ENCODE assay signal across 25 cellular contexts in genomic region chr10:132440791-132441565, GRCh38.
"Had no signal": no experiment of that assay in that cellular context is flagged by ENCODE, and none has a peak within 500 bp of the region (broad histone marks: within the 10 kb centered on the region; RNA-seq: fewer than 3 reads in every experiment).

No MANE protein-coding gene starts in this region.

- DNase-seq: activated CD4-positive, alpha-beta T cell treated with anti-CD3 and anti-CD28 coated beads for 48 hours; activated CD4-positive, CD25-positive, alpha-beta regulatory T cell; activated CD8-positive, alpha-beta T cell treated with anti-CD3 and anti-CD28 coated beads, Interleukin-2, amount 10 ng/mL, durations not matched to agents 7 days and 5 days; activated gamma-delta T cell; adrenal gland; central memory CD4-positive, alpha-beta T cell; dermis blood vessel endothelial cell; effector memory CD4-positive, alpha-beta T cell; foreskin keratinocyte; natural killer cell; nucleus accumbens; stimulated activated CD4-positive, alpha-beta T cell treated with anti-CD3 and anti-CD28 coated beads, Interleukin-12 subunit alpha, Interleukin-12 subunit beta, amount 100 ng/mL, for 4 hours; stimulated activated CD4-positive, alpha-beta T cell treated with anti-CD3 and anti-CD28 coated beads, Interleukin-4, amount 100 ng/mL, for 4 hours; T-helper 1 cell; T-helper 9 cell; testis; trophoblast cell; uterus had no signal

- H3K36me3 ChIP-seq: adrenal gland, ascending aorta, uterus had no signal

- H3K9me3 ChIP-seq: adrenal gland, ascending aorta, testis, uterus had no signal

- H3K4me3 Mint-ChIP-seq: activated CD8-positive, alpha-beta T cell treated with anti-CD3 and anti-CD28 coated beads, Interleukin-2, amount 10 ng/mL, durations not matched to agents 7 days and 5 days; activated naive CD8-positive, alpha-beta T cell; activated T-helper 1 cell treated with anti-CD3 and anti-CD28 coated beads, Interleukin-12 subunit alpha, Interleukin-12 subunit beta, Interleukin-2, Interleukin-4 antibody, amounts not matched to agents 30 ng/mL and 10 ng/mL and 1 ng/mL, durations not matched to agents 14 hours and 24 hours and 36 hours; natural killer cell had no signal

- H3K27ac ChIP-seq: adrenal gland, ascending aorta, foreskin keratinocyte, parathyroid adenoma, testis, uterus had no signal

- H3K36me3 Mint-ChIP-seq: activated naive CD8-positive, alpha-beta T cell; natural killer cell had no signal

- H3K79me2 ChIP-seq: parathyroid adenoma had no signal

- ATAC-seq: activated CD8-positive, alpha-beta T cell treated with anti-CD3 and anti-CD28 coated beads, Interleukin-2, amount 10 ng/mL, durations not matched to agents 7 days and 5 days; foreskin keratinocyte; left lobe of liver; natural killer cell; right cardiac atrium had no signal

- H3K9me3 Mint-ChIP-seq: activated T-helper 1 cell treated with anti-CD3 and anti-CD28 coated beads, Interleukin-12 subunit alpha, Interleukin-12 subunit beta, Interleukin-2, Interleukin-4 antibody, amounts not matched to agents 30 ng/mL and 10 ng/mL and 1 ng/mL, durations not matched to agents 14 hours and 24 hours and 36 hours; natural killer cell had no signal

- H3K27ac Mint-ChIP-seq: activated T-helper 1 cell treated with anti-CD3 and anti-CD28 coated beads, Interleukin-12 subunit alpha, Interleukin-12 subunit beta, Interleukin-2, Interleukin-4 antibody, amounts not matched to agents 30 ng/mL and 10 ng/mL and 1 ng/mL, durations not matched to agents 14 hours and 24 hours and 36 hours had no signal

- H3K9ac ChIP-seq: parathyroid adenoma had no signal

- H3K4me3 ChIP-seq: adrenal gland, ascending aorta, lung, testis, uterus had no signal

- H3K4me1 ChIP-seq: ascending aorta, foreskin keratinocyte, parathyroid adenoma, testis, uterus had no signal

- H2AFZ ChIP-seq: parathyroid adenoma had no signal

- H3K27me3 Mint-ChIP-seq: activated naive CD8-positive, alpha-beta T cell had no signal

- H3K27me3 ChIP-seq: adrenal gland, ascending aorta, foreskin keratinocyte, testis, uterus had no signal
